9 cellular contexts compared by ENCODE assay signal in the genomic region with DNA sequence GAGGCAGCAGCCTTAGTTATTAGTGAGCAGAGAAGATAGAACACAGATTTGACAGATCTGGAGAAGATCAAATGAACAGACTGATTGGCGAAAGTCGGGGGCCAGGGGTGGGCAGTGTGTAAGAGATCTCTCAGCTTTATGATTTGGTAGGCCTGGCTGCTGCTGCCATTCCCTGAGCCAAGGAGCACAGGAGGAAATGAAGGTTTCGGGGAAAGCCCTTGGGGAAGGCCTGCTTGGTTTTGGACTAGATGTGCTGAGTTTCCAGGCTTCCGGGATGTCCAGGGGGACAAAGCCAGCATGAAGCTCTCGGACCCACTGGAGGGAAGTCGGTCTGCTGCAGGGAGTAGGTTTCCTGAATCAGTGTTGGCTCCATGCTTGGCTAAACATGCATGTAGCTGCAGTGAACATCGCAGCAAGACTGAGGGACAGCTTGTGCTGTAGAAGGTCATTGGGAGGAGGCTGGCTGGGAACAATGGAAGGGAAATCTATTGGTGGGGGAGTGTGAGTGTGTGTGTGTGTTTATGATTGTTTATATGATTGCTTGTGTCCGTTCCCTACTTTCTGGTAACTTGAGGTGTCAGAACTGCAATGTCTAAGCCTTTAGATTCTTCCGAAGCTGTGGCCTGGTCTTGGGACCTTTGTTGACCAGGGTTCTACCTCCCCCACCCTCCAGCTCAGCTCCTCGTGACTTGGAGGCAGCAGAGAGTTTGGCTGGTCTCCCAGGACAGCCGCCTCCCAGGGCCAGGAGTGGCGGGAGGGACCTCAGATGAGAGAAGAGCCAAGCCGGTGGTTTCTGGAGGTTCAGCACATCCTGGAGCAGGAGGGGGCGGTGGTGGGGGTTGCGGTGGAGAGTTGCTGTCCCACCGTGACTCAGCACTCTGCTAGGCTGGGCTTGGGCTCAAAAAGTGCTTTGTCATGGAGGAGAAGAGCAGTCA. TPM values are rescaled to one million over a fixed set of nuclear protein-coding genes. Genes with fewer than 3 reads are reported as not detected.
DNase-seq lines count a peak whose midpoint lies in the region; ATAC-seq, FAIRE-seq and TF ChIP-seq lines count a peak whose summit lies in the region.
"Had no signal": no experiment of that assay in that cellular context is flagged by ENCODE, and none has a peak within 500 bp of the region (broad histone marks: within the 10 kb centered on the region; RNA-seq: fewer than 3 reads in every experiment).

No MANE protein-coding gene starts in this region.

- DNase-seq in RWPE2 (ENCODE audit: low spot score): peak; percentile 96
- DNase-seq in astrocyte (ENCODE audit: low read depth): peak; percentile 98
- DNase-seq in right cardiac atrium: peak; percentile 97 to 99 (median 99)
- peak; percentile 81 for DNase-seq in progenitor cell of endocrine pancreas (ENCODE audit: low spot score, unreplicated experiment)
- DNase-seq: natural killer cell had no signal

- no peaks in the 10 kb centered on the region for H3K27me3 ChIP-seq in KMS-11 (ENCODE audit: insufficient read depth, low read depth)
- H3K27me3 ChIP-seq in RWPE2 (ENCODE audit: insufficient read depth, poor library complexity, severe bottlenecking): no peaks in the 10 kb centered on the region
- no peaks in the 10 kb centered on the region for H3K27me3 ChIP-seq in astrocyte (ENCODE audit: insufficient read depth, low read length)
- no peaks in the 10 kb centered on the region for H3K27me3 ChIP-seq in right cardiac atrium (ENCODE audit: control insufficient read depth, insufficient read depth)

- H3K9me3 ChIP-seq in RWPE2 (ENCODE audit: severe bottlenecking): no peaks in the 10 kb centered on the region
- no peaks in the 10 kb centered on the region for H3K9me3 ChIP-seq in astrocyte (ENCODE audit: insufficient read depth, low read depth, low read length)
- H3K9me3 ChIP-seq in right cardiac atrium (ENCODE audit: control insufficient read depth, low read length): no peaks in the 10 kb centered on the region

- H3K9ac ChIP-seq in KMS-11: peak overlapping the region; percentile 26; the same call in 1 of the 2 replicates
- peak overlapping the region; percentile 76 for H3K9ac ChIP-seq in astrocyte (ENCODE audit: low read length)

- H2AFZ ChIP-seq in KMS-11 (ENCODE audit: low read depth) (no peak overlapping the region; the same call in 1 of the 2 replicates), astrocyte (ENCODE audit: low read depth, low read length) (peak overlapping the region; percentile 39)

- peak; percentile 43 for ATAC-seq in RWPE2 (ENCODE audit: low read depth)
- ATAC-seq in right cardiac atrium: peak; percentile 73 to 77
- no peak for ATAC-seq in HG03439 (IDR thresholded peaks at IDR 0.05; ENCODE audit: unreplicated experiment)
- ATAC-seq in HG03442 (IDR thresholded peaks at IDR 0.05; ENCODE audit: unreplicated experiment): no peak

- no peaks in the 10 kb centered on the region for H3K9me3 Mint-ChIP-seq in astrocyte (ENCODE audit: unreplicated experiment)
- no peaks in the 10 kb centered on the region for H3K9me3 Mint-ChIP-seq in progenitor cell of endocrine pancreas (ENCODE audit: low read depth)
- H3K9me3 Mint-ChIP-seq: natural killer cell had no signal

- H3K36me3 Mint-ChIP-seq in astrocyte (ENCODE audit: low read depth, unreplicated experiment): peaks cover under 1% of the 10 kb centered on the region
- peaks cover 1% of the 10 kb centered on the region for H3K36me3 Mint-ChIP-seq in progenitor cell of endocrine pancreas (ENCODE audit: insufficient read depth)
- H3K36me3 Mint-ChIP-seq: natural killer cell had no signal

- 0 out of 2 replicates have a peak, but pooled peaks cover 5% of the 10 kb centered on the region for H4K20me1 ChIP-seq in KMS-11 (ENCODE audit: insufficient read depth)
- peaks cover 6% of the 10 kb centered on the region for H4K20me1 ChIP-seq in astrocyte (ENCODE audit: insufficient read depth, low read length)

- WGBS in right cardiac atrium: 12% methylated on average over 16 of the region's 16 CpGs

- intact Hi-C loops in right cardiac atrium (cut with DNase I): loop anchor here in 1 of 4 donors (10.0 kb wide), 1 partner anchor 53 kb away; no protein-coding TSS in a partner anchor

- FAIRE-seq in G401.6 (lab: Jason Lieb, UNC) (peak; percentile 89), astrocyte (lab: Jason Lieb, UNC) (no peak)

- peaks cover 51% of the 10 kb centered on the region for H3K4me1 Mint-ChIP-seq in astrocyte (ENCODE audit: low read depth, unreplicated experiment)
- H3K4me1 Mint-ChIP-seq in progenitor cell of endocrine pancreas (ENCODE audit: low read depth): peaks cover 56% of the 10 kb centered on the region

- peak overlapping the region; percentile 55 for H3K27ac ChIP-seq in KMS-11
- peak overlapping the region; percentile 97 for H3K27ac ChIP-seq in RWPE2 (ENCODE audit: poor library complexity, severe bottlenecking)
- peak overlapping the region; percentile 95 for H3K27ac ChIP-seq in astrocyte (ENCODE audit: low read depth, low read length)
- H3K27ac ChIP-seq in right cardiac atrium (ENCODE audit: low read length): peak overlapping the region; percentile 99

- H3K79me2 ChIP-seq in KMS-11 (ENCODE audit: insufficient read depth, low read depth) (peaks cover 12% of the 10 kb centered on the region), astrocyte (ENCODE audit: insufficient read depth, low read length) (peaks cover 23% of the 10 kb centered on the region)

- H3K27ac Mint-ChIP-seq in astrocyte (ENCODE audit: unreplicated experiment) (peak overlapping the region; percentile 92), progenitor cell of endocrine pancreas (peak overlapping the region; percentile 96)

- H3K4me3 ChIP-seq in KMS-11 (IDR thresholded peaks at IDR 0.05; ENCODE audit: insufficient read depth, low read depth, low read length) (no peak overlapping the region), RWPE2 (ENCODE audit: severe bottlenecking) (no peak overlapping the region), astrocyte (ENCODE audit: insufficient read depth, low read depth, low read length) (no peak overlapping the region), right cardiac atrium (ENCODE audit: low read length) (no peak overlapping the region)

- H3K4me2 ChIP-seq in KMS-11 (peak overlapping the region; percentile 45; the same call in 1 of the 2 replicates), astrocyte (ENCODE audit: low read length) (peak overlapping the region; percentile 70)

- H3K4me3 Mint-ChIP-seq in astrocyte (ENCODE audit: unreplicated experiment) (peak overlapping the region; percentile 15), progenitor cell of endocrine pancreas (ENCODE audit: low read depth) (peak overlapping the region; percentile 3)
- H3K4me3 Mint-ChIP-seq: natural killer cell had no signal

- no peaks in the 10 kb centered on the region for H3K36me3 ChIP-seq in KMS-11 (ENCODE audit: insufficient read depth)
- H3K36me3 ChIP-seq in RWPE2 (ENCODE audit: low read depth): peaks cover 5% of the 10 kb centered on the region
- no peaks in the 10 kb centered on the region for H3K36me3 ChIP-seq in astrocyte (ENCODE audit: insufficient read depth, low read length)

- H3K4me1 ChIP-seq in KMS-11 (ENCODE audit: low read depth, poor library complexity, severe bottlenecking) (peaks cover 47% of the 10 kb centered on the region), RWPE2 (ENCODE audit: insufficient read depth, poor library complexity, severe bottlenecking) (peaks cover 57% of the 10 kb centered on the region), astrocyte (ENCODE audit: insufficient read depth, low read length) (peaks cover 43% of the 10 kb centered on the region), right cardiac atrium (ENCODE audit: control insufficient read depth, insufficient read depth, low read length) (peaks cover 31% of the 10 kb centered on the region)

- H3K27me3 Mint-ChIP-seq in astrocyte (ENCODE audit: low read depth, unreplicated experiment) (no peaks in the 10 kb centered on the region), progenitor cell of endocrine pancreas (no peaks in the 10 kb centered on the region)

- TF ChIP-seq CTCF in KMS-11 (conservative IDR thresholded peaks at IDR 0.05; ENCODE audit: low read depth, low read length) (no peak), RWPE2 (IDR thresholded peaks at IDR 0.05; ENCODE audit: poor library complexity, severe bottlenecking) (no peak), astrocyte (IDR thresholded peaks at IDR 0.05; ENCODE audit: insufficient read depth, low read depth, low read length) (no peak), progenitor cell of endocrine pancreas (IDR thresholded peaks at IDR 0.05; ENCODE audit: unreplicated experiment) (no peak)

RNA-seq across cellular contexts. Expression of gene FTH1, which starts 4.0 kb away (rescaled TPM):
- total RNA-seq in astrocyte (2,052 and 2,092 TPM in 2 replicates), right cardiac atrium (1,000 to 10,000 TPM; 2,632 to 3,447 (median 3,097) TPM), progenitor cell of endocrine pancreas (1,669 and 1,699 TPM in 2 replicates)
- polyA plus RNA-seq in right cardiac atrium: 3,090 TPM

RNA-seq across cellular contexts. Expression of gene BEST1, which starts 21.3 kb away (rescaled TPM):
- 0.60 and 0.66 TPM in 2 replicates for total RNA-seq in astrocyte
- 1 to 10 TPM; 2.9 to 4.6 (median 3.2) TPM for total RNA-seq in right cardiac atrium
- polyA plus RNA-seq in right cardiac atrium: 4.6 TPM
- total RNA-seq in progenitor cell of endocrine pancreas: 0.34 and 0.44 TPM in 2 replicates

RNA-seq across cellular contexts. Expression of gene RAB3IL1, which starts 54.1 kb away (rescaled TPM):
- total RNA-seq in astrocyte (0.91 and 1.7 TPM in 2 replicates), right cardiac atrium (10 to 100 TPM; 12.0 to 18.9 (median 14.9) TPM), progenitor cell of endocrine pancreas (0.53 and 0.67 TPM in 2 replicates)
- polyA plus RNA-seq in right cardiac atrium: 9.7 TPM
- total RNA-seq: natural killer cell had no signal

Comparison
In these comparisons a context has a peak if more than half of its experiments do, and no peak if none do; other contexts are left out.
1. ATAC-seq: peak in RWPE2 (single experiment) and right cardiac atrium (2 of 2); none in HG03439 (single experiment) and HG03442 (single experiment).
2. Peak in every context shown above with its lines, with median percentiles within 50 percentile points of each other: H3K27ac ChIP-seq and DNase-seq.